2 cellular contexts compared by ENCODE assay signal in the genomic region with DNA sequence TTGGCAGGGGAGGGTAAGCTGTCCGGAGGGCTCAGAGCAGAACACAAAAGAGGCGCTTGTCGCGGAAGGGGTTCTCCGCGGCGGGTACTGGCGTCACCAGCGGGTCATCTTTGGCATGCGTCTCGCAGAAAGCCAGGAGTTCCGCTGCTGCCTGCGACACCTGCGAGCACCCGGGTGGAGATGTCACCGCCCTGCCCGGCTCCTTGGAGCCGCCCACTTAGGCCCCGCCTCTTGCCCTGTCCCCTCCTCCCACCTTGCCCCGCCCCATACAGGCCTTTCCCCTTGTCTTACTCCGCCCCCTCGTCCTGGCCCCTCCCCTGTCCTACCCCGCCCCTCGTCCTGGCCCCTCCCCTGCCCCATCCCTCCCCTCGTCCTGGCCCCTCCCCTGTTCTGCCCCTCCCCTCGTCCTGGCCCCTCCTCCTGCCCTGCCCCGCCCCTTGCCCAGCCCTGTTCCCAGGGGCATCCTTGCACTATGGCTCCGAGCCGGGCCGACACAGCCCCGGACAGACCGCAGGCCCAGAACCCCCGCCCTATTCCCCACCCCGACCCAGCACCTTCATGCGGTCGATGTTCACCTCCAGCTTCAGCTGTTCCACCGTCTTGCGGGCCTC.
TF ChIP-seq lines count a peak whose summit lies in the region.

No MANE protein-coding gene starts in this region.

TF ChIP-seq in A549, 52 proteins besides CTCF, POLR2A, EP300 and RAD21:
- TF ChIP-seq SMC3 (IDR thresholded peaks at IDR 0.05) (no peak), HEYL (CRISPR knock-in tag; IDR thresholded peaks at IDR 0.05) (no peak), MAZ (IDR thresholded peaks at IDR 0.05; ENCODE audit: borderline replicate concordance, low read depth, low read length) (0 out of 2 replicates have a peak, but pooled peaks have one; percentile 8), JUNB (IDR thresholded peaks at IDR 0.05) (no peak), MYC (IDR thresholded peaks at IDR 0.05; ENCODE audit: borderline replicate concordance, low read length) (0 out of 2 replicates have a peak, but pooled peaks have one; percentile 47)
- TF ChIP-seq, protein P1, sequence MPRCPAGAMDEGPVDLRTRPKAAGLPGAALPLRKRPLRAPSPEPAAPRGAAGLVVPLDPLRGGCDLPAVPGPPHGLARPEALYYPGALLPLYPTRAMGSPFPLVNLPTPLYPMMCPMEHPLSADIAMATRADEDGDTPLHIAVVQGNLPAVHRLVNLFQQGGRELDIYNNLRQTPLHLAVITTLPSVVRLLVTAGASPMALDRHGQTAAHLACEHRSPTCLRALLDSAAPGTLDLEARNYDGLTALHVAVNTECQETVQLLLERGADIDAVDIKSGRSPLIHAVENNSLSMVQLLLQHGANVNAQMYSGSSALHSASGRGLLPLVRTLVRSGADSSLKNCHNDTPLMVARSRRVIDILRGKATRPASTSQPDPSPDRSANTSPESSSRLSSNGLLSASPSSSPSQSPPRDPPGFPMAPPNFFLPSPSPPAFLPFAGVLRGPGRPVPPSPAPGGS (IDR thresholded peaks at IDR 0.05): no peak
TF ChIP-seq in A549: peak in this region for 2.

TF ChIP-seq in IMR-90, 13 proteins besides CTCF, POLR2A, EP300 and RAD21:
- TF ChIP-seq FOS (IDR thresholded peaks at IDR 0.05; ENCODE audit: low read depth, low read length) (no peak), RCOR1 (IDR thresholded peaks at IDR 0.05; ENCODE audit: insufficient replicate concordance, low read length) (no peak), RFX5 (IDR thresholded peaks at IDR 0.05; ENCODE audit: low read depth, low read length) (no peak), MAFK (IDR thresholded peaks at IDR 0.05; ENCODE audit: low read depth, low read length) (no peak), CHD1 (IDR thresholded peaks at IDR 0.05; ENCODE audit: low read depth, low read length) (no peak), MAZ (IDR thresholded peaks at IDR 0.05; ENCODE audit: borderline replicate concordance, low read depth, low read length) (no peak; the same call in 1 of the 2 replicates)
- TF ChIP-seq, protein P2, sequence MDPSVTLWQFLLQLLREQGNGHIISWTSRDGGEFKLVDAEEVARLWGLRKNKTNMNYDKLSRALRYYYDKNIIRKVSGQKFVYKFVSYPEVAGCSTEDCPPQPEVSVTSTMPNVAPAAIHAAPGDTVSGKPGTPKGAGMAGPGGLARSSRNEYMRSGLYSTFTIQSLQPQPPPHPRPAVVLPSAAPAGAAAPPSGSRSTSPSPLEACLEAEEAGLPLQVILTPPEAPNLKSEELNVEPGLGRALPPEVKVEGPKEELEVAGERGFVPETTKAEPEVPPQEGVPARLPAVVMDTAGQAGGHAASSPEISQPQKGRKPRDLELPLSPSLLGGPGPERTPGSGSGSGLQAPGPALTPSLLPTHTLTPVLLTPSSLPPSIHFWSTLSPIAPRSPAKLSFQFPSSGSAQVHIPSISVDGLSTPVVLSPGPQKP (IDR thresholded peaks at IDR 0.05; ENCODE audit: borderline replicate concordance, low read depth, low read length): no peak
